In the genomic region with DNA sequence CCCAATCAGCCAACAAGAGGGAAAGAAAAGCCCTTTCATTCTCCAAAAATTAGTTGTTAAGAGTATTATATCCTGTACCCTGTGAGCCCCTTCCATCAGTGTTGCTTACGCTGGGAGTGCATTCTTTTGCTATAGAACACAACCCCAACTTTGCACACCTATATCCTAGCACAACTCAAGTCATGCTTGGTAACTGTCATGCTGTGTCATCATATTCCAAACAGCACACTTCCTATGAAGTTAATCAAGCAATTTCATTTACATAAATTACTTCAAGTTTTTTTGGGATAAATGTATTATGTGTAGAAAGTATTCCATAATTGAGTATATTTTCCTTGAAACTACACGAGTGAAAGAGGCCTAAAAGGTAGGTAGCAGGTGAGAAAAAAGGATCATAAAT, we compare ENCODE assay signal across 1 cellular context.
A peak's percentile ranks its signal among the peaks of the same experiment; 100 is the strongest.
TF ChIP-seq lines count a peak whose summit lies in the region.

No MANE protein-coding gene starts in this region.

TF ChIP-seq in H1, 55 proteins besides CTCF, POLR2A, EP300 and RAD21:
- TF ChIP-seq HDAC6 (IDR thresholded peaks at IDR 0.05; ENCODE audit: low read depth, low read length) (no peak), POLR2AphosphoS5 (IDR thresholded peaks at IDR 0.05; ENCODE audit: low read depth, low read length) (0 out of 2 replicates have a peak, but pooled peaks have one; percentile 5)
